ENCODE assay signal across 8 cellular contexts in genomic region chr18:76821356-76821874, GRCh38. TPM values are rescaled to one million over a fixed set of nuclear protein-coding genes. Genes with fewer than 3 reads are reported as not detected.
DNase-seq lines count a peak whose midpoint lies in the region; ATAC-seq and TF ChIP-seq lines count a peak whose summit lies in the region.

No MANE protein-coding gene starts in this region.

- DNase-seq in progenitor cell of endocrine pancreas (ENCODE audit: low spot score, unreplicated experiment) (no peak), SKM-1 treated with dmso at 0.1 percent for 144 hours (lab: John Stamatoyannopoulos, UW; ENCODE audit: unreplicated experiment) (no peak), NCI-H2196 (lab: John Stamatoyannopoulos, UW; ENCODE audit: unreplicated experiment) (no peak)

- H3K27me3 ChIP-seq in ACC112 (ENCODE audit: insufficient read depth, low read length) (no peaks in the 10 kb centered on the region), esophagus (ENCODE audit: control insufficient read depth in 1 of 2, insufficient read depth in 2 of 2, low read length in 2 of 2) (no peaks in the 10 kb centered on the region)

- no peak for TF ChIP-seq CTCF in progenitor cell of endocrine pancreas (IDR thresholded peaks at IDR 0.05; ENCODE audit: unreplicated experiment)

- WGBS in esophagus, 2 donors, result 0 to 1% methylated on average over 12 of the region's 12 CpGs

- peak overlapping the region; percentile 91 for H3K4me3 Mint-ChIP-seq in progenitor cell of endocrine pancreas (ENCODE audit: low read depth)

- no peaks in the 10 kb centered on the region for H3K9me3 ChIP-seq in esophagus (ENCODE audit: control insufficient read depth in 2 of 2, insufficient read depth in 1 of 2, low read depth in 1 of 2, low read length in 1 of 2)

- H3K79me2 ChIP-seq in ACC112 (ENCODE audit: control insufficient read depth, insufficient read depth, low read length, unreplicated experiment), result peaks cover 71% of the 10 kb centered on the region

- H3K36me3 ChIP-seq in ACC112 (ENCODE audit: insufficient read depth, low read length) (no peaks in the 10 kb centered on the region), esophagus (ENCODE audit: control insufficient read depth in 2 of 2, insufficient read depth in 2 of 2, low read length in 1 of 2) (no peaks in the 10 kb centered on the region)

- H3K27ac ChIP-seq in ACC112 (ENCODE audit: low read depth, low read length), result peak overlapping the region; percentile 54
- peak overlapping the region; percentile 95 to 96 for H3K27ac ChIP-seq in esophagus (ENCODE audit: low read depth in 2 of 2, low read length in 1 of 2)

- H3K4me3 ChIP-seq in ACC112 (ENCODE audit: low read depth, low read length), result peak overlapping the region; percentile 96
- H3K4me3 ChIP-seq in esophagus (ENCODE audit: low read depth in 1 of 2, low read length in 2 of 2), result peak overlapping the region; percentile 65 to 96

- peaks cover 8% of the 10 kb centered on the region for H3K36me3 Mint-ChIP-seq in progenitor cell of endocrine pancreas (ENCODE audit: insufficient read depth)

- no peaks in the 10 kb centered on the region for H3K27me3 Mint-ChIP-seq in progenitor cell of endocrine pancreas

- H3K4me1 ChIP-seq in ACC112 (ENCODE audit: control insufficient read depth, insufficient read depth, low read length, unreplicated experiment) (peaks cover 12% of the 10 kb centered on the region), esophagus (ENCODE audit: control insufficient read depth in 2 of 2, insufficient read depth in 2 of 2, low read length in 1 of 2) (peaks cover 4 to 5% of the 10 kb centered on the region in 2 donors)

- peak overlapping the region; percentile 85 for H2AFZ ChIP-seq in ACC112 (ENCODE audit: low read length, unreplicated experiment)

- ATAC-seq in GM19438 (IDR thresholded peaks at IDR 0.05; ENCODE audit: low read depth, unreplicated experiment) (peak; percentile 4), SK-N-SH treated with all-trans-retinoic acid at 6 μM for 48 hours (peak; percentile 28), HG02852 (IDR thresholded peaks at IDR 0.05; ENCODE audit: unreplicated experiment) (no peak)

- peaks cover 23% of the 10 kb centered on the region for H3K4me1 Mint-ChIP-seq in progenitor cell of endocrine pancreas (ENCODE audit: low read depth)

- H3K9me3 Mint-ChIP-seq in progenitor cell of endocrine pancreas (ENCODE audit: low read depth), result no peaks in the 10 kb centered on the region

- peak overlapping the region; percentile 97 for H3K27ac Mint-ChIP-seq in progenitor cell of endocrine pancreas

TF ChIP-seq in SK-N-SH treated with all-trans-retinoic acid at 6 μM for 48 hours, 23 proteins besides CTCF, POLR2A, EP300 and RAD21 (continues in another document):
- TF ChIP-seq CSDC2 (CRISPR knock-in tag; IDR thresholded peaks at IDR 0.05), result no peak
- no peak for TF ChIP-seq CREB5 (CRISPR knock-in tag; IDR thresholded peaks at IDR 0.05; ENCODE audit: low read depth)
- TF ChIP-seq TCF4 (CRISPR knock-in tag; IDR thresholded peaks at IDR 0.05; ENCODE audit: borderline replicate concordance), result no peak
- TF ChIP-seq ZNF8 (CRISPR knock-in tag; IDR thresholded peaks at IDR 0.05), result no peak
- TF ChIP-seq TSHZ2 (CRISPR knock-in tag; IDR thresholded peaks at IDR 0.05), result no peak
- no peak for TF ChIP-seq ESRRG (CRISPR knock-in tag; IDR thresholded peaks at IDR 0.05)
- no peak for TF ChIP-seq PPARA (CRISPR knock-in tag; IDR thresholded peaks at IDR 0.05; ENCODE audit: borderline replicate concordance)
- TF ChIP-seq ARNTL (CRISPR knock-in tag; IDR thresholded peaks at IDR 0.05; ENCODE audit: borderline replicate concordance, low read depth), result no peak
- no peak for TF ChIP-seq ZNF565 (CRISPR knock-in tag; conservative IDR thresholded peaks at IDR 0.05; ENCODE audit: low read depth)
- no peak for TF ChIP-seq BACH2 (CRISPR knock-in tag; IDR thresholded peaks at IDR 0.05; ENCODE audit: borderline replicate concordance)
- TF ChIP-seq ZNF70 (CRISPR knock-in tag; IDR thresholded peaks at IDR 0.05), result no peak
- no peak for TF ChIP-seq POU6F1 (CRISPR knock-in tag; IDR thresholded peaks at IDR 0.05; ENCODE audit: borderline replicate concordance, low read depth)
- TF ChIP-seq PATZ1 (CRISPR knock-in tag; IDR thresholded peaks at IDR 0.05; ENCODE audit: borderline replicate concordance), result no peak
- no peak for TF ChIP-seq RARB (CRISPR knock-in tag; IDR thresholded peaks at IDR 0.05)
- TF ChIP-seq ISL1 (CRISPR knock-in tag; IDR thresholded peaks at IDR 0.05), result no peak
- no peak for TF ChIP-seq CSRNP3 (CRISPR knock-in tag; IDR thresholded peaks at IDR 0.05)
- TF ChIP-seq ZC3H10 (CRISPR knock-in tag; IDR thresholded peaks at IDR 0.05), result no peak
- no peak for TF ChIP-seq SNAI2 (CRISPR knock-in tag; IDR thresholded peaks at IDR 0.05)
- no peak for TF ChIP-seq ZFP3 (CRISPR knock-in tag; IDR thresholded peaks at IDR 0.05)

RNA-seq across cellular contexts. Expression of gene ZNF236, which starts 0.9 kb away (rescaled TPM):
- 1 to 10 TPM; 1.3 to 3.0 TPM for polyA plus RNA-seq in esophagus
- total RNA-seq in progenitor cell of endocrine pancreas, result 28.9 and 32.5 TPM in 2 replicates
